10 cellular contexts compared by ENCODE assay signal in genomic region chr11:108734956-108735559, GRCh38.
DNase-seq lines count a peak whose midpoint lies in the region; ATAC-seq and TF ChIP-seq lines count a peak whose summit lies in the region.
"Had no signal": no experiment of that assay in that cellular context is flagged by ENCODE, and none has a peak within 500 bp of the region (broad histone marks: within the 10 kb centered on the region; RNA-seq: fewer than 3 reads in every experiment).

No MANE protein-coding gene starts in this region.

- TF ChIP-seq EP300 in transverse colon (IDR thresholded peaks at IDR 0.05; ENCODE audit: low read depth) = no peak

- CTCF ChIA-PET in MCF 10A (lab: Yijun Ruan, JAX) = interaction anchor here (0.6 to 3.1 kb wide), 13 partner anchors 8 to 1646 kb away, joined by 3 to 15 read pairs (median 3); no protein-coding TSS in a partner anchor

- peaks cover 14% of the 10 kb centered on the region for H3K36me3 Mint-ChIP-seq in MCF 10A (ENCODE audit: insufficient read depth, unreplicated experiment)

- no TSS peak for BruUV-seq in MCF 10A (replicated peaks; lab: Mats Ljungman, UMichigan)

- in situ Hi-C loops in transverse colon (cut with MboI; ENCODE audit: low pct_ligation_motif_present in 1 of 4, low pct_unique_long_range_greater_than_20kb in 1 of 4, low sequenced_read_pairs in 3 of 4) = no loop called here

- TF ChIP-seq CTCF in MCF 10A (IDR thresholded peaks at IDR 0.05; ENCODE audit: unreplicated experiment) (no peak), breast epithelium (IDR thresholded peaks at IDR 0.05) (no peak), epithelial cell of esophagus (IDR thresholded peaks at IDR 0.05; ENCODE audit: insufficient read depth, low read depth, low read length, missing control alignments) (peak; percentile 65), transverse colon (IDR thresholded peaks at IDR 0.05) (peak; percentile 23 to 56 (median 38))

- peaks cover 18% of the 10 kb centered on the region for H3K4me1 Mint-ChIP-seq in MCF 10A (ENCODE audit: insufficient read depth, unreplicated experiment)

- H3K27me3 Mint-ChIP-seq in MCF 10A (ENCODE audit: insufficient read depth, unreplicated experiment) = no peaks in the 10 kb centered on the region
- H3K27me3 Mint-ChIP-seq: activated naive CD8-positive, alpha-beta T cell treated with anti-CD3 and anti-CD28 coated beads, Interleukin-2, amount 10 ng/mL, durations not matched to agents 7 days and 5 days had no signal

- H3K36me3 ChIP-seq in breast epithelium = no peaks in the 10 kb centered on the region
- no peaks in the 10 kb centered on the region for H3K36me3 ChIP-seq in transverse colon
- H3K36me3 ChIP-seq: pancreas had no signal

- TF ChIP-seq POLR2A in breast epithelium (IDR thresholded peaks at IDR 0.05) (no peak), transverse colon (IDR thresholded peaks at IDR 0.05) (no peak)

- H3K9me3 ChIP-seq in breast epithelium = no peaks in the 10 kb centered on the region
- H3K9me3 ChIP-seq in transverse colon = no peaks in the 10 kb centered on the region
- H3K9me3 ChIP-seq: pancreas had no signal

- ATAC-seq in HG03439 (IDR thresholded peaks at IDR 0.05; ENCODE audit: unreplicated experiment) (no peak), HG03571 (IDR thresholded peaks at IDR 0.05; ENCODE audit: unreplicated experiment) (no peak), GM19328 (IDR thresholded peaks at IDR 0.05; ENCODE audit: unreplicated experiment) (no peak)
- ATAC-seq: pancreas had no signal

- H3K27me3 ChIP-seq in breast epithelium (no peaks in the 10 kb centered on the region), transverse colon (no peaks in the 10 kb centered on the region)
- H3K27me3 ChIP-seq: pancreas had no signal

- H3K9me3 Mint-ChIP-seq in MCF 10A (ENCODE audit: unreplicated experiment) = no peaks in the 10 kb centered on the region

- 56 to 63% methylated on average over 3 of the region's 3 CpGs for WGBS in transverse colon (ENCODE audit: low coverage in 1 of 2), 2 donors

- H3K4me3 ChIP-seq in breast epithelium (no peak overlapping the region), epithelial cell of esophagus (ENCODE audit: low read length) (no peak overlapping the region), transverse colon (no peak overlapping the region)
- H3K4me3 ChIP-seq: pancreas had no signal

- DNase-seq in MCF 10A (ENCODE audit: unreplicated experiment) (peak; percentile 38), breast epithelium (ENCODE audit: low spot score in 2 of 2) (no peak), NCI-H460 (ENCODE audit: extremely low read depth, low read depth) (peak; percentile 18), epithelial cell of esophagus (ENCODE audit: low read depth) (peak; percentile 44), transverse colon (no peak)
- DNase-seq: activated naive CD8-positive, alpha-beta T cell treated with anti-CD3 and anti-CD28 coated beads, Interleukin-2, amount 10 ng/mL, durations not matched to agents 7 days and 5 days; pancreas had no signal

- intact Hi-C loops in MCF 10A (cut with micrococcal nuclease) = no loop called here
- intact Hi-C loops in breast epithelium (cut with DNase I; ENCODE audit: low total_unique reads) = no loop called here
- intact Hi-C loops in transverse colon (cut with DNase I; ENCODE audit: low total_unique reads) = no loop called here

- H3K4me1 ChIP-seq in breast epithelium = no peaks in the 10 kb centered on the region
- peaks cover 0 to 5% (median 0%) of the 10 kb centered on the region in 4 donors for H3K4me1 ChIP-seq in transverse colon

- H3K27ac ChIP-seq in breast epithelium (no peak overlapping the region), transverse colon (no peak overlapping the region)
- H3K27ac ChIP-seq: pancreas had no signal

- POLR2A ChIA-PET in MCF 10A (lab: Yijun Ruan, JAX) = interaction anchor here (0.7 kb wide), 3 partner anchors 9 to 40 kb away, joined by 3 read pairs; no protein-coding TSS in a partner anchor

- no peak overlapping the region for H3K27ac Mint-ChIP-seq in MCF 10A (ENCODE audit: low read depth, unreplicated experiment)
- H3K27ac Mint-ChIP-seq: activated naive CD8-positive, alpha-beta T cell treated with anti-CD3 and anti-CD28 coated beads, Interleukin-2, amount 10 ng/mL, durations not matched to agents 7 days and 5 days had no signal

- no peak overlapping the region for H3K4me3 Mint-ChIP-seq in MCF 10A (ENCODE audit: unreplicated experiment)
- H3K4me3 Mint-ChIP-seq: activated naive CD8-positive, alpha-beta T cell treated with anti-CD3 and anti-CD28 coated beads, Interleukin-2, amount 10 ng/mL, durations not matched to agents 7 days and 5 days had no signal

Comparison
In these comparisons a context has a peak if more than half of its experiments do, and no peak if none do; other contexts are left out.
1. DNase-seq: peak in MCF 10A (single experiment), NCI-H460 (single experiment) and epithelial cell of esophagus (single experiment); none in breast epithelium (0 of 2) and transverse colon (single experiment).
2. CTCF ChIP-seq: peak in epithelial cell of esophagus (single experiment) and transverse colon (5 of 5); none in MCF 10A (single experiment) and breast epithelium (0 of 3).